12 cellular contexts compared by ENCODE assay signal in genomic region chr15:31438601-31439265, GRCh38.
A peak's percentile ranks its signal among the peaks of the same experiment; 100 is the strongest.
DNase-seq lines count a peak whose midpoint lies in the region; ATAC-seq and TF ChIP-seq lines count a peak whose summit lies in the region.
"Had no signal": no experiment of that assay in that cellular context is flagged by ENCODE, and none has a peak within 500 bp of the region (broad histone marks: within the 10 kb centered on the region; RNA-seq: fewer than 3 reads in every experiment).

No MANE protein-coding gene starts in this region.

- no peak overlapping the region for H2BK5ac ChIP-seq in IMR-90 (ENCODE audit: low read depth, low read length, poor library complexity, severe bottlenecking)

- H3K4me2 ChIP-seq in IMR-90 (ENCODE audit: low read depth, low read length) (no peak overlapping the region), osteoblast (ENCODE audit: insufficient read depth, low read length) (no peak overlapping the region)

- H3K27me3 ChIP-seq in IMR-90 (ENCODE audit: control insufficient read depth, insufficient read depth, low read length): no peaks in the 10 kb centered on the region
- H3K27me3 ChIP-seq in osteoblast (ENCODE audit: insufficient read depth, low read length): no peaks in the 10 kb centered on the region
- H3K27me3 ChIP-seq: stomach had no signal

- H3K79me1 ChIP-seq in IMR-90 (ENCODE audit: low read depth in 1 of 2, low read length in 2 of 2): no peaks in the 10 kb centered on the region

- H3K23ac ChIP-seq in IMR-90 (ENCODE audit: low read depth, low read length): no peak overlapping the region

- TF ChIP-seq RAD21 in IMR-90 (IDR thresholded peaks at IDR 0.05; ENCODE audit: low read length): no peak

- H3K9me1 ChIP-seq in IMR-90 (ENCODE audit: insufficient read depth, low read length): peaks cover 11% of the 10 kb centered on the region

- H3K27ac Mint-ChIP-seq in activated CD4-positive, alpha-beta T cell treated with anti-CD3 and anti-CD28 coated beads for 36 hours: peak overlapping the region; percentile 88
- H3K27ac Mint-ChIP-seq in activated naive CD8-positive, alpha-beta T cell: peak overlapping the region; percentile 98

- no peak overlapping the region for H3K9ac ChIP-seq in IMR-90 (ENCODE audit: low read depth, low read length)

- H3K36me3 Mint-ChIP-seq in activated CD4-positive, alpha-beta T cell treated with anti-CD3 and anti-CD28 coated beads for 36 hours (ENCODE audit: low read depth): no peaks in the 10 kb centered on the region
- no peaks in the 10 kb centered on the region for H3K36me3 Mint-ChIP-seq in activated naive CD8-positive, alpha-beta T cell
- H3K36me3 Mint-ChIP-seq: activated naive CD4-positive, alpha-beta T cell treated with anti-CD3 and anti-CD28 coated beads, Interleukin-2, amount 50 U/mL, for 72 hours had no signal

- H3K4me1 ChIP-seq in IMR-90 (ENCODE audit: control insufficient read depth, insufficient read depth, low read length): peaks cover 33% of the 10 kb centered on the region
- H3K4me1 ChIP-seq in osteoblast (ENCODE audit: insufficient read depth, low read length): peaks cover 48% of the 10 kb centered on the region

- H3K4me1 Mint-ChIP-seq in activated CD4-positive, alpha-beta T cell treated with anti-CD3 and anti-CD28 coated beads for 36 hours: peaks cover 83% of the 10 kb centered on the region
- H3K4me1 Mint-ChIP-seq in activated naive CD8-positive, alpha-beta T cell (ENCODE audit: low read depth): peaks cover 86% of the 10 kb centered on the region

- H4K20me1 ChIP-seq in IMR-90 (ENCODE audit: insufficient read depth, low read length): no peaks in the 10 kb centered on the region
- H4K20me1 ChIP-seq in osteoblast (ENCODE audit: insufficient read depth, low read length): no peaks in the 10 kb centered on the region

- H3K9me3 ChIP-seq in IMR-90 (ENCODE audit: control insufficient read depth, insufficient read depth, low read length) (no peaks in the 10 kb centered on the region), osteoblast (ENCODE audit: low read depth, low read length) (no peaks in the 10 kb centered on the region)
- H3K9me3 ChIP-seq: stomach had no signal

- no peak overlapping the region for H4K8ac ChIP-seq in IMR-90 (ENCODE audit: low read depth in 2 of 2, low read length in 2 of 2)

- H3K9me3 Mint-ChIP-seq in activated CD4-positive, alpha-beta T cell treated with anti-CD3 and anti-CD28 coated beads for 36 hours (ENCODE audit: low read depth): no peaks in the 10 kb centered on the region
- no peaks in the 10 kb centered on the region for H3K9me3 Mint-ChIP-seq in activated naive CD8-positive, alpha-beta T cell (ENCODE audit: low read depth)
- H3K9me3 Mint-ChIP-seq: activated naive CD4-positive, alpha-beta T cell treated with anti-CD3 and anti-CD28 coated beads, Interleukin-2, amount 50 U/mL, for 72 hours had no signal

- CTCF ChIA-PET in activated CD4-positive, alpha-beta T cell treated with anti-CD3 and anti-CD28 coated beads for 36 hours (lab: Charles Lee): interaction anchor here (0.8 to 9.3 kb wide), 16 partner anchors 16 to 238 kb away, joined by 3 to 137 read pairs (median 4); partner anchors contain the start of gene KLF13
- CTCF ChIA-PET in IMR-90 (lab: Yijun Ruan, JAX): no interaction called here

- no peak overlapping the region for H3K14ac ChIP-seq in IMR-90 (replicated peaks; ENCODE audit: low read depth, low read length)

- no peaks in the 10 kb centered on the region for H3K27me3 Mint-ChIP-seq in activated CD4-positive, alpha-beta T cell treated with anti-CD3 and anti-CD28 coated beads for 36 hours
- no peaks in the 10 kb centered on the region for H3K27me3 Mint-ChIP-seq in activated naive CD8-positive, alpha-beta T cell

- TF ChIP-seq POLR2A in IMR-90 (IDR thresholded peaks at IDR 0.05; ENCODE audit: low read depth, low read length): no peak

- no peak overlapping the region for H3K56ac ChIP-seq in IMR-90 (ENCODE audit: extremely low read depth, insufficient read depth, low read length)

- dilution Hi-C loops in IMR-90 (cut with HindIII; ENCODE audit: low sequenced_read_pairs, unreplicated experiment): no loop called here

- no peak overlapping the region for H3K18ac ChIP-seq in IMR-90 (ENCODE audit: low read depth, low read length)

- H3K4me3 ChIP-seq in IMR-90 (ENCODE audit: insufficient read depth, low read depth, low read length): no peak overlapping the region
- H3K4me3 ChIP-seq in osteoblast (ENCODE audit: insufficient read depth, low read length): no peak overlapping the region
- H3K4me3 ChIP-seq: cardiac muscle cell, K562, stomach had no signal

- H2AFZ ChIP-seq in IMR-90 (replicated peaks; ENCODE audit: low read length, poor library complexity) (no peak overlapping the region), osteoblast (ENCODE audit: low read length) (no peak overlapping the region)

- in situ Hi-C loops in IMR-90 (cut with MboI; ENCODE audit: low sequenced_read_pairs): loop anchor here (5.0 kb wide), 1 partner anchor 36 kb away; no protein-coding TSS in a partner anchor

- intact Hi-C loops in activated CD4-positive, alpha-beta T cell treated with anti-CD3 and anti-CD28 coated beads for 36 hours (cut with DNase I, micrococcal nuclease): loop anchor here (1.0 to 5.0 kb wide), 3 partner anchors 21 to 434 kb away; partner anchors contain the start of gene OTUD7A (in 1 of the 2)
- intact Hi-C loops in IMR-90 (cut with micrococcal nuclease): no loop called here

- H4K5ac ChIP-seq in IMR-90 (ENCODE audit: low read depth, low read length): no peak overlapping the region

- H3K27ac ChIP-seq in IMR-90 (ENCODE audit: insufficient read depth, low read length) (no peak overlapping the region), osteoblast (ENCODE audit: low read depth, low read length) (no peak overlapping the region)
- H3K27ac ChIP-seq: cardiac muscle cell had no signal

- H2BK20ac ChIP-seq in IMR-90 (ENCODE audit: low read depth, low read length): no peak overlapping the region

- POLR2A ChIA-PET in activated CD4-positive, alpha-beta T cell treated with anti-CD3 and anti-CD28 coated beads for 36 hours (lab: Charles Lee): interaction anchor here (0.9 to 1.6 kb wide), 6 partner anchors 16 to 92 kb away, joined by 3 to 7 read pairs (median 3); no protein-coding TSS in a partner anchor
- POLR2A ChIA-PET in IMR-90 (lab: Charles Lee; ENCODE audit: unreplicated experiment): no interaction called here

- no peaks in the 10 kb centered on the region for H3K79me2 ChIP-seq in osteoblast (ENCODE audit: insufficient read depth, low read length)

- no CpG with 5 or more reads among the region's 10 CpGs for WGBS in IMR-90 (ENCODE audit: extremely low coverage in 2 of 2, insufficient read length in 1 of 2), 2 experiments

- no peak overlapping the region for H3K4ac ChIP-seq in IMR-90 (ENCODE audit: low read depth, low read length)

- no peak overlapping the region for H2BK15ac ChIP-seq in IMR-90 (ENCODE audit: low read depth, low read length)

- DNase-seq in activated CD4-positive, alpha-beta T cell treated with anti-CD3 and anti-CD28 coated beads for 36 hours: no peak
- DNase-seq in activated CD4-positive, alpha-beta T cell treated with anti-CD3 and anti-CD28 coated beads, Interleukin-2, amount 50 U/mL, for 1 hour: no peak
- DNase-seq in IMR-90 (no peak), osteoblast (ENCODE audit: insufficient read length, low spot score, missing footprints) (peak; percentile 19), hippocampal formation (lab: John Stamatoyannopoulos, UW) (no peak)
- DNase-seq: stomach had no signal

- no TSS peak for BruUV-seq in IMR-90 (replicated peaks; lab: Mats Ljungman, UMichigan)

- peak overlapping the region; percentile 82; the same call in 1 of the 2 replicates for H2AK5ac ChIP-seq in IMR-90 (ENCODE audit: low read depth, low read length)

- H2AK9ac ChIP-seq in IMR-90 (replicated peaks; ENCODE audit: low read depth, low read length, poor library complexity): no peak overlapping the region

- no peak overlapping the region for H3K4me3 Mint-ChIP-seq in activated CD4-positive, alpha-beta T cell treated with anti-CD3 and anti-CD28 coated beads for 36 hours
- peak overlapping the region; percentile 89 for H3K4me3 Mint-ChIP-seq in activated naive CD8-positive, alpha-beta T cell

- no peak overlapping the region for H4K91ac ChIP-seq in IMR-90 (ENCODE audit: insufficient read depth, low read depth, low read length)

- no peak overlapping the region for H2BK120ac ChIP-seq in IMR-90 (ENCODE audit: low read depth, low read length)

- H3K36me3 ChIP-seq in IMR-90 (ENCODE audit: control insufficient read depth, insufficient read depth, low read length): no peaks in the 10 kb centered on the region
- no peaks in the 10 kb centered on the region for H3K36me3 ChIP-seq in osteoblast (ENCODE audit: insufficient read depth, low read length)
- H3K36me3 ChIP-seq: cardiac muscle cell, stomach had no signal

- ATAC-seq in activated CD4-positive, alpha-beta T cell treated with anti-CD3 and anti-CD28 coated beads for 36 hours: no peak
- ATAC-seq in IMR-90 (ENCODE audit: low read depth) (no peak), HG02588 (IDR thresholded peaks at IDR 0.05; ENCODE audit: unreplicated experiment) (no peak), GM18867 (IDR thresholded peaks at IDR 0.05; ENCODE audit: unreplicated experiment) (no peak)
- ATAC-seq: activated naive CD4-positive, alpha-beta T cell treated with anti-CD3 and anti-CD28 coated beads, Interleukin-2, amount 50 U/mL, for 72 hours had no signal

- TF ChIP-seq CTCF in IMR-90 (conservative IDR thresholded peaks at IDR 0.05; ENCODE audit: low read depth, low read length) (no peak), osteoblast (IDR thresholded peaks at IDR 0.05; ENCODE audit: extremely low read depth, low read depth, low read length) (no peak)

TF ChIP-seq in IMR-90, 13 proteins besides CTCF, POLR2A, EP300 and RAD21 (continues in another document):
- TF ChIP-seq NFE2L2 (IDR thresholded peaks at IDR 0.05; ENCODE audit: low read depth, low read length): no peak
- no peak for TF ChIP-seq MAZ (IDR thresholded peaks at IDR 0.05; ENCODE audit: borderline replicate concordance, low read depth, low read length)
- no peak for TF ChIP-seq SMC3 (IDR thresholded peaks at IDR 0.05; ENCODE audit: low read depth, low read length)
- no peak for TF ChIP-seq CEBPB (IDR thresholded peaks at IDR 0.05; ENCODE audit: low read depth, low read length)
- no peak for TF ChIP-seq RFX5 (IDR thresholded peaks at IDR 0.05; ENCODE audit: low read depth, low read length)
- no peak for TF ChIP-seq MXI1 (IDR thresholded peaks at IDR 0.05; ENCODE audit: borderline replicate concordance, low read depth, low read length)
- no peak for TF ChIP-seq CHD1 (IDR thresholded peaks at IDR 0.05; ENCODE audit: low read depth, low read length)
- no peak for TF ChIP-seq MAFK (IDR thresholded peaks at IDR 0.05; ENCODE audit: low read depth, low read length)
- TF ChIP-seq USF2 (IDR thresholded peaks at IDR 0.05; ENCODE audit: low read depth, low read length): no peak
- no peak for TF ChIP-seq RCOR1 (IDR thresholded peaks at IDR 0.05; ENCODE audit: insufficient replicate concordance, low read length)
